Comparison of ENCODE assay signal across 7 cellular contexts in the genomic region with DNA sequence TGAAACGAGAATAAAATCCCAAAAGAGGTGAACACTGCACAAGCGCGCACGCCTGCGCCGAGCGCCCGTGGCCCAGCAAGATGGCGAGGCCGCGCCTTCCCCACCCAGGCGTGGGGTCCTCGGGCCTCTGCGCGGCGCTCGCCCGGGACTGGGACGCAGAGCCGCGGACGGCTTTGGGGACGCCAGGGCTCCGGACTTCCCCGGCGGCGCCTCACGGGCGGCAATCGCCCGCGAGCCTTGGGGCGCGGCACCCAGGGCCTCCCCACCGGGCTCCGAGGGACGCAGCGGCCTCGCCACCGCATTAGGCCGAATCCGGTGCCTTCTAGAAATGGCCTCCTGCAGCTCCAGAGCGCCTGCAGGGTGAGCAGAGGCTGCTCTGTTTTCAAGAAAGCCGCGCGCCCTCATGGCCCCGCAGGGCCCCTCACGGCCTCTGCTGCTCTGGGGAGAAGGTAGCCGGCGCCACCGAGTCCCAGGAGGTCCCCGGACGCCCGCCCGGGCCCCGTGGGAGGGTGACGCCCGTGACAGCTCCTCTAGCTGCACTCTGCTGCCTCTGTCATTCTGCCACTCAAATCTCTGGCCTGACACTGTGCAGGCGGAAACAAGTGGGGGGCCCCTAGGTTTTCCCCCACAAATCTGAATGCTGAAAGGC. TPM values are rescaled to one million over a fixed set of nuclear protein-coding genes. Genes with fewer than 3 reads are reported as not detected.
DNase-seq lines count a peak whose midpoint lies in the region; ATAC-seq and TF ChIP-seq lines count a peak whose summit lies in the region.

No MANE protein-coding gene starts in this region.

- ATAC-seq in GM18867 (IDR thresholded peaks at IDR 0.05; ENCODE audit: unreplicated experiment), result peak; percentile 58
- peak; percentile 79 to 84 for ATAC-seq in stimulated activated naive B cell treated with anti-CD40 and anti-IgM and Interleukin-4, amounts not matched to agents 10 μg/mL and 1 μg/mL and 100 μg/mL, for 72 hours (replicated peaks)

- peak overlapping the region; percentile 65 for H3K27ac Mint-ChIP-seq in stimulated activated naive B cell treated with anti-CD40 and anti-IgM and Interleukin-4, amounts not matched to agents 10 μg/mL and 1 μg/mL and 100 μg/mL, for 72 hours

- no peaks in the 10 kb centered on the region for H3K27me3 Mint-ChIP-seq in stimulated activated naive B cell treated with anti-CD40 and anti-IgM and Interleukin-4, amounts not matched to agents 10 μg/mL and 1 μg/mL and 100 μg/mL, for 72 hours

- H3K27me3 ChIP-seq in cardiac muscle cell, result no peaks in the 10 kb centered on the region

- peaks cover 6% of the 10 kb centered on the region for H3K4me1 ChIP-seq in cardiac muscle cell (ENCODE audit: low read depth)

- peak; percentile 36 for DNase-seq in HuH-7.5 (ENCODE audit: low spot score)
- DNase-seq in cardiac muscle cell (ENCODE audit: low read depth in 1 of 2, low spot score in 1 of 2), result peak in 1 of 2 donors; percentile 55
- peak; percentile 68 for DNase-seq in stimulated activated naive B cell treated with anti-CD40 and anti-IgM and Interleukin-4, amounts not matched to agents 10 μg/mL and 1 μg/mL and 100 μg/mL, for 72 hours
- no peak for DNase-seq in NCI-H82 treated with DMSO at 0.1 percent for 48 hours (lab: John Stamatoyannopoulos, UW; ENCODE audit: unreplicated experiment)
- no peak for DNase-seq in NCI-H748 treated with DMSO at 0.1 percent for 48 hours (lab: John Stamatoyannopoulos, UW)
- no peak for DNase-seq in RKO (ENCODE audit: low spot score)

- H3K36me3 Mint-ChIP-seq in stimulated activated naive B cell treated with anti-CD40 and anti-IgM and Interleukin-4, amounts not matched to agents 10 μg/mL and 1 μg/mL and 100 μg/mL, for 72 hours, result peaks cover 3 to 6% of the 10 kb centered on the region in 2 donors

- H3K27ac ChIP-seq in cardiac muscle cell, result peak overlapping the region; percentile 68

- peak overlapping the region; percentile 41 to 77 for H3K4me3 Mint-ChIP-seq in stimulated activated naive B cell treated with anti-CD40 and anti-IgM and Interleukin-4, amounts not matched to agents 10 μg/mL and 1 μg/mL and 100 μg/mL, for 72 hours

- no peaks in the 10 kb centered on the region for H3K9me3 ChIP-seq in cardiac muscle cell (ENCODE audit: low read depth)

- H3K4me1 Mint-ChIP-seq in stimulated activated naive B cell treated with anti-CD40 and anti-IgM and Interleukin-4, amounts not matched to agents 10 μg/mL and 1 μg/mL and 100 μg/mL, for 72 hours, result peaks cover 37 to 58% of the 10 kb centered on the region in 2 donors

- no peaks in the 10 kb centered on the region for H3K36me3 ChIP-seq in cardiac muscle cell

- H3K4me3 ChIP-seq in cardiac muscle cell, result no peak overlapping the region

- peaks cover 0 to 1% of the 10 kb centered on the region in 2 donors for H3K9me3 Mint-ChIP-seq in stimulated activated naive B cell treated with anti-CD40 and anti-IgM and Interleukin-4, amounts not matched to agents 10 μg/mL and 1 μg/mL and 100 μg/mL, for 72 hours

- no peak for TF ChIP-seq CTCF in cardiac muscle cell (IDR thresholded peaks at IDR 0.05; ENCODE audit: low read depth, low read length)

RNA-seq across cellular contexts. Expression of a gene that starts 35.9 kb away (rescaled TPM):
- 2.8 and 3.9 TPM in 2 replicates for total RNA-seq in cardiac muscle cell
- 2.0 TPM in 1 of 2 replicates, not detected in the other for polyA plus RNA-seq in cardiac muscle cell

Comparison
In these comparisons a context has a peak if more than half of its experiments do, and no peak if none do; other contexts are left out.
1. DNase-seq: peak in HuH-7.5 (single experiment) and stimulated activated naive B cell treated with anti-CD40 and anti-IgM and Interleukin-4, amounts not matched to agents 10 μg/mL and 1 μg/mL and 100 μg/mL, for 72 hours (single experiment); none in NCI-H82 treated with DMSO at 0.1 percent for 48 hours (single experiment), NCI-H748 treated with DMSO at 0.1 percent for 48 hours (single experiment) and RKO (single experiment).